Comparison of ENCODE assay signal across 12 cellular contexts in genomic region chr11:64849600-64850356, GRCh38. TPM values are rescaled to one million over a fixed set of nuclear protein-coding genes. Genes with fewer than 3 reads are reported as not detected.
DNase-seq lines count a peak whose midpoint lies in the region; ATAC-seq, FAIRE-seq and TF ChIP-seq lines count a peak whose summit lies in the region.
"Had no signal": no experiment of that assay in that cellular context is flagged by ENCODE, and none has a peak within 500 bp of the region (broad histone marks: within the 10 kb centered on the region; RNA-seq: fewer than 3 reads in every experiment).

No MANE protein-coding gene starts in this region.

- H3K4me1 ChIP-seq in right cardiac atrium (ENCODE audit: control insufficient read depth, insufficient read depth, low read length) (peaks cover 16% of the 10 kb centered on the region), tibial nerve (peaks cover 0 to 67% (median 44%) of the 10 kb centered on the region in 4 donors)

- WGBS in right cardiac atrium: 64% methylated on average over 19 of the region's 19 CpGs
- WGBS in tibial nerve, 2 donors: 76 to 83% methylated on average over 16 to 19 of the region's 19 CpGs

- H3K4me3 Mint-ChIP-seq in activated T-cell treated with anti-CD3 and anti-CD28 coated beads, Interleukin-2, amount 50 U/mL, for 24 hours: no peak overlapping the region

- intact Hi-C loops in right cardiac atrium (cut with DNase I): loop anchor here in 3 of 4 donors (5.0 to 10.0 kb wide), 2 partner anchors 43 to 265 kb away; partner anchors contain the start of genes TM7SF2 (in 1 of the 3) and ZNHIT2 (in 1 of the 3)

- H3K36me3 Mint-ChIP-seq in activated T-cell treated with anti-CD3 and anti-CD28 coated beads, Interleukin-2, amount 50 U/mL, for 24 hours (ENCODE audit: low read depth): peaks cover 32% of the 10 kb centered on the region

- H3K27me3 ChIP-seq in WERI-Rb-1 (ENCODE audit: insufficient read depth, low read depth, severe bottlenecking) (no peaks in the 10 kb centered on the region), right cardiac atrium (ENCODE audit: control insufficient read depth, insufficient read depth) (no peaks in the 10 kb centered on the region), tibial nerve (no peaks in the 10 kb centered on the region)
- H3K27me3 ChIP-seq: BE2C had no signal

- peak overlapping the region; percentile 61 for H3K27ac Mint-ChIP-seq in activated T-cell treated with anti-CD3 and anti-CD28 coated beads, Interleukin-2, amount 50 U/mL, for 24 hours

- DNase-seq in activated T-cell treated with anti-CD3 and anti-CD28 coated beads, Interleukin-2, amount 50 U/mL, for 24 hours: no peak
- DNase-seq in activated T-cell treated with anti-CD3 and anti-CD28 coated beads for 4 hours (no peak), WERI-Rb-1 (no peak), right cardiac atrium (peak; percentile 63 to 87 (median 79)), tibial nerve (ENCODE audit: low spot score in 2 of 2) (no peak), frontal cortex (ENCODE audit: low spot score in 2 of 2) (no peak)
- no peak for DNase-seq in stimulated activated naive CD4-positive, alpha-beta T cell (lab: John Stamatoyannopoulos, UW)
- DNase-seq: activated CD4-positive, alpha-beta T cell treated with anti-CD3 and anti-CD28 coated beads for 1 hour; BE2C; kidney had no signal

- H3K27ac ChIP-seq in WERI-Rb-1 (no peak overlapping the region), right cardiac atrium (ENCODE audit: low read length) (peak overlapping the region; percentile 62), tibial nerve (peak overlapping the region in 3 of 4 donors; percentile 58 to 78 (median 76))

- peaks cover 79% of the 10 kb centered on the region for H3K4me1 Mint-ChIP-seq in activated T-cell treated with anti-CD3 and anti-CD28 coated beads, Interleukin-2, amount 50 U/mL, for 24 hours (ENCODE audit: low read depth)

- FAIRE-seq in frontal cortex (lab: Jason Lieb, UNC): no peak
- FAIRE-seq: kidney had no signal

- H3K9me3 ChIP-seq in WERI-Rb-1 (ENCODE audit: severe bottlenecking) (no peaks in the 10 kb centered on the region), right cardiac atrium (ENCODE audit: control insufficient read depth, low read length) (no peaks in the 10 kb centered on the region), tibial nerve (no peaks in the 10 kb centered on the region)
- H3K9me3 ChIP-seq: BE2C had no signal

- 0 out of 2 replicates have a peak, but pooled peaks have one; percentile 14 for TF ChIP-seq CTCF in WERI-Rb-1 (IDR thresholded peaks at IDR 0.05; ENCODE audit: low read depth, low read length)
- no peak for TF ChIP-seq CTCF in tibial nerve (IDR thresholded peaks at IDR 0.05)

- no peak for TF ChIP-seq POLR2A in tibial nerve (IDR thresholded peaks at IDR 0.05)

- TF ChIP-seq EP300 in tibial nerve (IDR thresholded peaks at IDR 0.05): no peak

- H3K4me3 ChIP-seq in WERI-Rb-1 (ENCODE audit: low read depth, low read length) (no peak overlapping the region), right cardiac atrium (ENCODE audit: low read length) (no peak overlapping the region), tibial nerve (no peak overlapping the region)
- H3K4me3 ChIP-seq: skin epidermis had no signal

- H3K36me3 ChIP-seq in WERI-Rb-1: peaks cover 3% of the 10 kb centered on the region; the same call in 1 of the 2 replicates
- H3K36me3 ChIP-seq in tibial nerve: peaks cover 2 to 25% (median 5%) of the 10 kb centered on the region in 3 donors

- no peaks in the 10 kb centered on the region for H3K9me3 Mint-ChIP-seq in activated T-cell treated with anti-CD3 and anti-CD28 coated beads, Interleukin-2, amount 50 U/mL, for 24 hours

- ATAC-seq in right cardiac atrium (peak in 1 of 2 donors; percentile 29), esophagus mucosa (no peak)

- no peaks in the 10 kb centered on the region for H3K27me3 Mint-ChIP-seq in activated T-cell treated with anti-CD3 and anti-CD28 coated beads, Interleukin-2, amount 50 U/mL, for 24 hours

RNA-seq across cellular contexts. Expression of gene CDC42BPG, which starts 5.3 kb away (rescaled TPM):
- total RNA-seq in right cardiac atrium (1 to 10 TPM in 1 of 4 donors, under 1 TPM in 3; 0.39 to 2.3 (median 0.78) TPM), tibial nerve (under 1 TPM in 3 of 4 donors, not detected in 1; under 0.01 to 0.30 (median 0.21) TPM), frontal cortex (under 0.01 TPM), esophagus mucosa (20.5 TPM)
- polyA plus RNA-seq in right cardiac atrium: 0.36 TPM

RNA-seq across cellular contexts. Expression of gene EHD1, which starts 28.6 kb away (rescaled TPM):
- total RNA-seq in right cardiac atrium: 10 to 100 TPM; 23.4 to 35.3 (median 31.4) TPM
- 20.8 TPM for polyA plus RNA-seq in right cardiac atrium
- total RNA-seq in tibial nerve: 10 to 100 TPM; 35.2 to 93.9 (median 42.6) TPM
- total RNA-seq in frontal cortex: 23.6 TPM
- 25.6 TPM for total RNA-seq in esophagus mucosa

RNA-seq across cellular contexts. Expression of gene MEN1, which starts 39.4 kb away (rescaled TPM):
- total RNA-seq in right cardiac atrium (10 to 100 TPM in 2 of 4 donors, 1 to 10 TPM in 2; 9.6 to 11.7 (median 10.1) TPM), tibial nerve (10 to 100 TPM; 15.3 to 30.9 (median 19.7) TPM), frontal cortex (11.8 TPM), esophagus mucosa (15.6 TPM)
- 10.1 TPM for polyA plus RNA-seq in right cardiac atrium

RNA-seq across cellular contexts. Expression of gene MAP4K2, which starts 46.8 kb away (rescaled TPM):
- total RNA-seq in right cardiac atrium (10 to 100 TPM in 3 of 4 donors, 1 to 10 TPM in 1; 8.7 to 11.7 (median 11.0) TPM), tibial nerve (10 to 100 TPM; 10.6 to 22.2 (median 13.5) TPM), frontal cortex (7.3 TPM), esophagus mucosa (5.4 TPM)
- 11.0 TPM for polyA plus RNA-seq in right cardiac atrium

Comparison
In these comparisons a context has a peak if more than half of its experiments do, and no peak if none do; other contexts are left out.
1. DNase-seq: peak in right cardiac atrium (3 of 3); none in activated T-cell treated with anti-CD3 and anti-CD28 coated beads, Interleukin-2, amount 50 U/mL, for 24 hours (single experiment), activated T-cell treated with anti-CD3 and anti-CD28 coated beads for 4 hours (single experiment), WERI-Rb-1 (single experiment), tibial nerve (0 of 2), frontal cortex (0 of 2) and stimulated activated naive CD4-positive, alpha-beta T cell (0 of 6).